27 cellular contexts compared by ENCODE assay signal in genomic region chr6:104344223-104344622, GRCh38.
"Had no signal": no experiment of that assay in that cellular context is flagged by ENCODE, and none has a peak within 500 bp of the region (broad histone marks: within the 10 kb centered on the region; RNA-seq: fewer than 3 reads in every experiment).

No MANE protein-coding gene starts in this region.

- H3K36me3 ChIP-seq: stomach, suprapubic skin, thoracic aorta, thyroid gland, tibial artery, tibial nerve, transverse colon, upper lobe of left lung, upper lobe of right lung, uterus, vagina had no signal

- DNase-seq: stimulated activated CD4-positive, alpha-beta T cell treated with anti-CD3 and anti-CD28 coated beads, Interleukin-2, amount 100 ng/mL, for 48 hours; stimulated activated CD4-positive, alpha-beta T cell treated with anti-CD3 and anti-CD28 coated beads, Interleukin-4, amount 100 ng/mL, for 1 hour; stimulated activated CD4-positive, alpha-beta T cell treated with anti-CD3 and anti-CD28 coated beads, Interleukin-4, amount 100 ng/mL, for 24 hours; stimulated activated CD4-positive, alpha-beta T cell treated with anti-CD3 and anti-CD28 coated beads, Interleukin-4, amount 100 ng/mL, for 4 hours; stimulated activated CD8-positive, alpha-beta memory T cell treated with anti-CD3 and anti-CD28 coated beads, Interleukin-4, amount 100 ng/mL, for 48 hours; stimulated activated naive B cell treated with anti-CD40 and anti-IgM and Interleukin-4, amounts not matched to agents 10 μg/mL and 1 μg/mL and 100 μg/mL, for 72 hours; stimulated activated naive CD4-positive, alpha-beta T cell; stimulated activated naive CD4-positive, alpha-beta T cell treated with Interleukin-2 at 50 U/mL for 16 hours; stimulated activated naive CD8-positive, alpha-beta T cell treated with anti-CD3 and anti-CD28 coated beads, Interleukin-15, amount 100 ng/mL, for 72 hours; stimulated activated naive CD8-positive, alpha-beta T cell treated with anti-CD3 and anti-CD28 coated beads, Interleukin-15, Interleukin-2, amounts not matched to agents 100 U/mL and 50 U/mL, for 24 hours; stomach; substantia nigra; testis; thyroid gland; tibial artery; transverse colon; trophoblast cell; upper lobe of left lung; upper lobe of right lung; uterus had no signal

- H3K9me3 ChIP-seq: testis, thyroid gland, upper lobe of right lung, uterus had no signal

- H3K27ac ChIP-seq: stomach, suprapubic skin, testis, thoracic aorta, thyroid gland, tibial artery, tibial nerve, transverse colon, upper lobe of left lung, upper lobe of right lung, uterus, vagina had no signal

- H3K4me3 ChIP-seq: stomach, suprapubic skin, testis, thoracic aorta, thyroid gland, tibial artery, tibial nerve, transverse colon, upper lobe of left lung, upper lobe of right lung, uterus, vagina had no signal

- ATAC-seq: stimulated activated effector memory CD8-positive, alpha-beta T cell treated with anti-CD3 and anti-CD28 coated beads, Interleukin-12 subunit alpha, Interleukin-12 subunit beta, amount 100 ng/mL, for 72 hours; stimulated activated memory B cell treated with anti-CD40 and anti-IgM and Interleukin-4, amounts not matched to agents 10 μg/mL and 1 μg/mL and 100 μg/mL, for 72 hours; stimulated activated naive B cell treated with anti-CD40 and anti-IgM and Interleukin-4, amounts not matched to agents 10 μg/mL and 1 μg/mL and 100 μg/mL, for 72 hours; stimulated activated naive CD8-positive, alpha-beta T cell treated with anti-CD3 and anti-CD28 coated beads, Interleukin-15, amount 100 ng/mL, for 72 hours; stimulated activated naive CD8-positive, alpha-beta T cell treated with anti-CD3 and anti-CD28 coated beads, Interleukin-15, Interleukin-2, amounts not matched to agents 100 U/mL and 50 U/mL, for 24 hours; upper lobe of right lung had no signal

- H3K4me1 ChIP-seq: stomach, suprapubic skin, testis, thyroid gland, tibial artery, tibial nerve, transverse colon, upper lobe of left lung, upper lobe of right lung, uterus, vagina had no signal

- H3K27me3 ChIP-seq: stomach, suprapubic skin, testis, thyroid gland, tibial artery, tibial nerve, transverse colon, upper lobe of left lung, upper lobe of right lung, uterus, vagina had no signal

- FAIRE-seq: urothelium cell line had no signal
